1 cellular context compared by ENCODE assay signal in genomic region chr1:32759997-32760623, GRCh38.
TF ChIP-seq lines count a peak whose summit lies in the region.

No MANE protein-coding gene starts in this region.

TF ChIP-seq in HepG2, 621 proteins besides CTCF, POLR2A, EP300 and RAD21 (continued from another document and continues in another):
- TF ChIP-seq ZNF18 (CRISPR knock-in tag; IDR thresholded peaks at IDR 0.05; ENCODE audit: insufficient replicate concordance) = no peak
- no peak for TF ChIP-seq ZBTB49 (CRISPR knock-in tag; IDR thresholded peaks at IDR 0.05; ENCODE audit: borderline replicate concordance)
- TF ChIP-seq PPARG (CRISPR knock-in tag; conservative IDR thresholded peaks at IDR 0.05) = no peak
- TF ChIP-seq MTERF4 (CRISPR knock-in tag; IDR thresholded peaks at IDR 0.05) = no peak
- no peak for TF ChIP-seq HNRNPUL1 (IDR thresholded peaks at IDR 0.05; ENCODE audit: low read depth, low read length)
- TF ChIP-seq HNRNPH1 (optimal IDR thresholded peaks at IDR 0.05; ENCODE audit: low read depth, low read length) = no peak
- no peak; the same call in 1 of the 2 replicates for TF ChIP-seq KDM5A (IDR thresholded peaks at IDR 0.05; ENCODE audit: borderline replicate concordance, low read length)
- TF ChIP-seq SYNCRIP (IDR thresholded peaks at IDR 0.05; ENCODE audit: insufficient read depth, low read depth, low read length) = no peak
- no peak for TF ChIP-seq PHB2 (IDR thresholded peaks at IDR 0.05; ENCODE audit: partially characterized antibody)
- TF ChIP-seq ZBTB10 (CRISPR knock-in tag; IDR thresholded peaks at IDR 0.05; ENCODE audit: borderline replicate concordance) = no peak
- TF ChIP-seq MAFF (IDR thresholded peaks at IDR 0.05; ENCODE audit: low read depth, low read length) = no peak
- no peak for TF ChIP-seq ZKSCAN1 (IDR thresholded peaks at IDR 0.05; ENCODE audit: low read length)
- peak; percentile 67; the same call in 1 of the 2 replicates for TF ChIP-seq THAP9 (CRISPR knock-in tag; IDR thresholded peaks at IDR 0.05; ENCODE audit: borderline replicate concordance)
- TF ChIP-seq ZNF484 (CRISPR knock-in tag; IDR thresholded peaks at IDR 0.05; ENCODE audit: borderline replicate concordance, low read depth) = no peak
- no peak for TF ChIP-seq ZNF441 (CRISPR knock-in tag; IDR thresholded peaks at IDR 0.05; ENCODE audit: borderline replicate concordance)
- TF ChIP-seq REST (IDR thresholded peaks at IDR 0.05; ENCODE audit: borderline replicate concordance in 1 of 2, low read depth in 1 of 2, low read length in 2 of 2) = no peak
- no peak for TF ChIP-seq ZNF256 (CRISPR knock-in tag; conservative IDR thresholded peaks at IDR 0.05)
- peak; percentile 74 for TF ChIP-seq POGK (CRISPR knock-in tag; conservative IDR thresholded peaks at IDR 0.05)
- no peak for TF ChIP-seq ARNT (IDR thresholded peaks at IDR 0.05)
- TF ChIP-seq NFATC3 (CRISPR knock-in tag; IDR thresholded peaks at IDR 0.05) = no peak
- no peak; the same call in 1 of the 2 replicates for TF ChIP-seq ZNF275 (CRISPR knock-in tag; IDR thresholded peaks at IDR 0.05; ENCODE audit: borderline replicate concordance)
- TF ChIP-seq FOXK1 (CRISPR knock-in tag; IDR thresholded peaks at IDR 0.05; ENCODE audit: borderline replicate concordance, low read depth) = peak; percentile 13; the same call in 1 of the 2 replicates
- TF ChIP-seq ZSCAN30 (CRISPR knock-in tag; IDR thresholded peaks at IDR 0.05) = no peak
- no peak for TF ChIP-seq CREB3 (CRISPR knock-in tag; IDR thresholded peaks at IDR 0.05)
- TF ChIP-seq ZNF44 (CRISPR knock-in tag; IDR thresholded peaks at IDR 0.05) = no peak
- no peak for TF ChIP-seq CREBL2 (CRISPR knock-in tag; IDR thresholded peaks at IDR 0.05; ENCODE audit: borderline replicate concordance)
- no peak for TF ChIP-seq MEIS1 (CRISPR knock-in tag; IDR thresholded peaks at IDR 0.05; ENCODE audit: borderline replicate concordance)
- peak; percentile 64; the same call in 1 of the 2 replicates for TF ChIP-seq AKAP8 (CRISPR knock-in tag; IDR thresholded peaks at IDR 0.05)
- TF ChIP-seq IRF9 (CRISPR knock-in tag; IDR thresholded peaks at IDR 0.05; ENCODE audit: borderline replicate concordance) = no peak
- TF ChIP-seq MEIS2 (CRISPR knock-in tag; IDR thresholded peaks at IDR 0.05) = peak; percentile 81
- peak; percentile 98 for TF ChIP-seq JUNB (CRISPR knock-in tag; IDR thresholded peaks at IDR 0.05; ENCODE audit: borderline replicate concordance)
- TF ChIP-seq WIZ (CRISPR knock-in tag; IDR thresholded peaks at IDR 0.05) = no peak
- peak; percentile 79; the same call in 1 of the 2 replicates for TF ChIP-seq MIER3 (CRISPR knock-in tag; IDR thresholded peaks at IDR 0.05; ENCODE audit: borderline replicate concordance)
